Comparison of ENCODE assay signal across 26 cellular contexts in genomic region chr1:21005840-21006239, GRCh38.
"Had no signal": no experiment of that assay in that cellular context is flagged by ENCODE, and none has a peak within 500 bp of the region (broad histone marks: within the 10 kb centered on the region; RNA-seq: fewer than 3 reads in every experiment).

No MANE protein-coding gene starts in this region.

- H3K4me1 ChIP-seq: prostate gland, vagina had no signal

- H3K9me3 ChIP-seq: left ventricle myocardium inferior, ovary, prostate gland, stomach, testis, thyroid gland, transverse colon, upper lobe of left lung, vagina had no signal

- H3K27ac ChIP-seq: left ventricle myocardium inferior, ovary, prostate gland, skin epidermis, stomach, testis, thyroid gland, transverse colon, upper lobe of left lung, vagina had no signal

- H3K4me3 ChIP-seq: left ventricle myocardium inferior, lung, ovary, prostate gland, skin epidermis, stomach, testis, thyroid gland, transverse colon, upper lobe of left lung, vagina had no signal

- DNase-seq: immature natural killer cell; left ventricle myocardium inferior; mesendoderm; naive B cell; natural killer cell; nephron progenitor cell; ovary; posterior cingulate gyrus; retina; right cardiac atrium; stimulated activated CD4-positive, alpha-beta T cell treated with anti-CD3 and anti-CD28 coated beads, Interleukin-12 subunit alpha, Interleukin-12 subunit beta, amount 100 ng/mL, for 4 hours; stimulated activated CD4-positive, alpha-beta T cell treated with anti-CD3 and anti-CD28 coated beads, Interleukin-15, amount 100 ng/mL, for 24 hours; stimulated activated CD4-positive, alpha-beta T cell treated with anti-CD3 and anti-CD28 coated beads, Interleukin-2, amount 100 ng/mL, for 24 hours; stimulated activated CD4-positive, alpha-beta T cell treated with anti-CD3 and anti-CD28 coated beads, Interleukin-4, amount 100 ng/mL, for 1 hour; stimulated activated naive B cell treated with anti-CD40 and anti-IgM and Interleukin-4, amounts not matched to agents 10 μg/mL and 1 μg/mL and 100 μg/mL, for 72 hours; stimulated activated naive CD8-positive, alpha-beta T cell treated with anti-CD3 and anti-CD28 coated beads, Interleukin-15, Interleukin-2, amounts not matched to agents 100 U/mL and 50 U/mL, for 24 hours; stomach; testis; thyroid gland; transverse colon; upper lobe of left lung had no signal

- H3K36me3 ChIP-seq: left ventricle myocardium inferior, ovary, prostate gland, stomach, thyroid gland, transverse colon, upper lobe of left lung, vagina had no signal

- ATAC-seq: natural killer cell; right cardiac atrium; sciatic nerve; stimulated activated naive B cell treated with anti-CD40 and anti-IgM and Interleukin-4, amounts not matched to agents 10 μg/mL and 1 μg/mL and 100 μg/mL, for 72 hours; stimulated activated naive CD8-positive, alpha-beta T cell treated with anti-CD3 and anti-CD28 coated beads, Interleukin-15, Interleukin-2, amounts not matched to agents 100 U/mL and 50 U/mL, for 24 hours had no signal

- H3K27me3 ChIP-seq: ovary, stomach, testis, thyroid gland, transverse colon, upper lobe of left lung, vagina had no signal
